ENCODE assay signal across 2 cellular contexts in the genomic region with DNA sequence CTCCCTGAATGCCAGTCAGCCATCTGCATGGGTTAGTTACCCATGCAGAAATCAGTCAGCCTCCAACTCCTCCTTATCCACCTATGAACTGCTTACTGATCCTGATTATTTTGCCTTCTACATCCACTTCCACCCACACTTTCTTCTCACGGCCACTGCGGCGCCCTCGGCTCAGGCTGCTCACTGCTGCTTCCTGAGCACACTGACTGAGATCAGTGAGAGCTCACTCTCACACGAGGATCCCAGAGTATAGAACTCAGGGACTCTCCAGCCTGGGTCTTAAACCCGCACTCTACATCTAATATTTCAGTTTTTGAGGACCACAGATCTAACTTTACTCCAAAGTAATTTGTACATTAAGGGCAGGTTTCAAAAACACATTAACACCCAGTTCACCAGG.
TF ChIP-seq lines count a peak whose summit lies in the region.

No MANE protein-coding gene starts in this region.

TF ChIP-seq in GM23338, 12 proteins besides CTCF, POLR2A, EP300 and RAD21:
- TF ChIP-seq EZH2 (IDR thresholded peaks at IDR 0.05; ENCODE audit: low read depth, unreplicated experiment) (no peak), ZNF114 (CRISPR knock-in tag; IDR thresholded peaks at IDR 0.05) (no peak), CREB1 (CRISPR knock-in tag; IDR thresholded peaks at IDR 0.05; ENCODE audit: low read depth) (no peak), POLR2AphosphoS5 (IDR thresholded peaks at IDR 0.05; ENCODE audit: low read depth) (no peak), NANOG (IDR thresholded peaks at IDR 0.05; ENCODE audit: borderline replicate concordance) (no peak), ZNF331 (CRISPR knock-in tag; IDR thresholded peaks at IDR 0.05; ENCODE audit: low read depth) (no peak), JUNB (IDR thresholded peaks at IDR 0.05; ENCODE audit: unreplicated experiment) (no peak), EZH2phosphoT487 (IDR thresholded peaks at IDR 0.05; ENCODE audit: unreplicated experiment) (no peak)
- TF ChIP-seq, protein P1, sequence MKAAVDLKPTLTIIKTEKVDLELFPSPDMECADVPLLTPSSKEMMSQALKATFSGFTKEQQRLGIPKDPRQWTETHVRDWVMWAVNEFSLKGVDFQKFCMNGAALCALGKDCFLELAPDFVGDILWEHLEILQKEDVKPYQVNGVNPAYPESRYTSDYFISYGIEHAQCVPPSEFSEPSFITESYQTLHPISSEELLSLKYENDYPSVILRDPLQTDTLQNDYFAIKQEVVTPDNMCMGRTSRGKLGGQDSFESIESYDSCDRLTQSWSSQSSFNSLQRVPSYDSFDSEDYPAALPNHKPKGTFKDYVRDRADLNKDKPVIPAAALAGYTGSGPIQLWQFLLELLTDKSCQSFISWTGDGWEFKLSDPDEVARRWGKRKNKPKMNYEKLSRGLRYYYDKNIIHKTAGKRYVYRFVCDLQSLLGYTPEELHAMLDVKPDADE (IDR thresholded peaks at IDR 0.05): no peak
- TF ChIP-seq, protein P2, sequence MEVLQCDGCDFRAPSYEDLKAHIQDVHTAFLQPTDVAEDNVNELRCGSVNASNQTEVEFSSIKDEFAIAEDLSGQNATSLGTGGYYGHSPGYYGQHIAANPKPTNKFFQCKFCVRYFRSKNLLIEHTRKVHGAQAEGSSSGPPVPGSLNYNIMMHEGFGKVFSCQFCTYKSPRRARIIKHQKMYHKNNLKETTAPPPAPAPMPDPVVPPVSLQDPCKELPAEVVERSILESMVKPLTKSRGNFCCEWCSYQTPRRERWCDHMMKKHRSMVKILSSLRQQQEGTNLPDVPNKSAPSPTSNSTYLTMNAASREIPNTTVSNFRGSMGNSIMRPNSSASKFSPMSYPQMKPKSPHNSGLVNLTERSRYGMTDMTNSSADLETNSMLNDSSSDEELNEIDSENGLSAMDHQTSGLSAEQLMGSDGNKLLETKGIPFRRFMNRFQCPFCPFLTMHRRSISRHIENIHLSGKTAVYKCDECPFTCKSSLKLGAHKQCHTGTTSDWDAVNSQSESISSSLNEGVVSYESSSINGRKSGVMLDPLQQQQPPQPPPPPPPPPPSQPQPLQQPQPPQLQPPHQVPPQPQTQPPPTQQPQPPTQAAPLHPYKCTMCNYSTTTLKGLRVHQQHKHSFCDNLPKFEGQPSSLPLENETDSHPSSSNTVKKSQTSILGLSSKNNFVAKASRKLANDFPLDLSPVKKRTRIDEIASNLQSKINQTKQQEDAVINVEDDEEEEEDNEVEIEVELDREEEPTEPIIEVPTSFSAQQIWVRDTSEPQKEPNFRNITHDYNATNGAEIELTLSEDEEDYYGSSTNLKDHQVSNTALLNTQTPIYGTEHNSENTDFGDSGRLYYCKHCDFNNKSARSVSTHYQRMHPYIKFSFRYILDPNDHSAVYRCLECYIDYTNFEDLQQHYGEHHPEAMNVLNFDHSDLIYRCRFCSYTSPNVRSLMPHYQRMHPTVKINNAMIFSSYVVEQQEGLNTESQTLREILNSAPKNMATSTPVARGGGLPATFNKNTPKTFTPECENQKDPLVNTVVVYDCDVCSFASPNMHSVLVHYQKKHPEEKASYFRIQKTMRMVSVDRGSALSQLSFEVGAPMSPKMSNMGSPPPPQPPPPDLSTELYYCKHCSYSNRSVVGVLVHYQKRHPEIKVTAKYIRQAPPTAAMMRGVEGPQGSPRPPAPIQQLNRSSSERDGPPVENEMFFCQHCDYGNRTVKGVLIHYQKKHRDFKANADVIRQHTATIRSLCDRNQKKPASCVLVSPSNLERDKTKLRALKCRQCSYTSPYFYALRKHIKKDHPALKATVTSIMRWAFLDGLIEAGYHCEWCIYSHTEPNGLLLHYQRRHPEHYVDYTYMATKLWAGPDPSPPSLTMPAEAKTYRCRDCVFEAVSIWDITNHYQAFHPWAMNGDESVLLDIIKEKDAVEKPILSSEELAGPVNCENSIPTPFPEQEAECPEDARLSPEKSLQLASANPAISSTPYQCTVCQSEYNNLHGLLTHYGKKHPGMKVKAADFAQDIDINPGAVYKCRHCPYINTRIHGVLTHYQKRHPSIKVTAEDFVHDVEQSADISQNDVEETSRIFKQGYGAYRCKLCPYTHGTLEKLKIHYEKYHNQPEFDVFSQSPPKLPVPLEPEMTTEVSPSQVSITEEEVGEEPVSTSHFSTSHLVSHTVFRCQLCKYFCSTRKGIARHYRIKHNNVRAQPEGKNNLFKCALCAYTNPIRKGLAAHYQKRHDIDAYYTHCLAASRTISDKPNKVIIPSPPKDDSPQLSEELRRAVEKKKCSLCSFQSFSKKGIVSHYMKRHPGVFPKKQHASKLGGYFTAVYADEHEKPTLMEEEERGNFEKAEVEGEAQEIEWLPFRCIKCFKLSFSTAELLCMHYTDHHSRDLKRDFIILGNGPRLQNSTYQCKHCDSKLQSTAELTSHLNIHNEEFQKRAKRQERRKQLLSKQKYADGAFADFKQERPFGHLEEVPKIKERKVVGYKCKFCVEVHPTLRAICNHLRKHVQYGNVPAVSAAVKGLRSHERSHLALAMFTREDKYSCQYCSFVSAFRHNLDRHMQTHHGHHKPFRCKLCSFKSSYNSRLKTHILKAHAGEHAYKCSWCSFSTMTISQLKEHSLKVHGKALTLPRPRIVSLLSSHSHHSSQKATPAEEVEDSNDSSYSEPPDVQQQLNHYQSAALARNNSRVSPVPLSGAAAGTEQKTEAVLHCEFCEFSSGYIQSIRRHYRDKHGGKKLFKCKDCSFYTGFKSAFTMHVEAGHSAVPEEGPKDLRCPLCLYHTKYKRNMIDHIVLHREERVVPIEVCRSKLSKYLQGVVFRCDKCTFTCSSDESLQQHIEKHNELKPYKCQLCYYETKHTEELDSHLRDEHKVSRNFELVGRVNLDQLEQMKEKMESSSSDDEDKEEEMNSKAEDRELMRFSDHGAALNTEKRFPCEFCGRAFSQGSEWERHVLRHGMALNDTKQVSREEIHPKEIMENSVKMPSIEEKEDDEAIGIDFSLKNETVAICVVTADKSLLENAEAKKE (CRISPR knock-in tag; IDR thresholded peaks at IDR 0.05): no peak

TF ChIP-seq in K562, 482 proteins besides CTCF, POLR2A, EP300 and RAD21:
- TF ChIP-seq EGR1 (conservative IDR thresholded peaks at IDR 0.05) (0 out of 2 replicates have a peak, but pooled peaks have one; percentile 22), MECOM (CRISPR knock-in tag; IDR thresholded peaks at IDR 0.05) (no peak)
